8 cellular contexts compared by ENCODE assay signal in the genomic region with DNA sequence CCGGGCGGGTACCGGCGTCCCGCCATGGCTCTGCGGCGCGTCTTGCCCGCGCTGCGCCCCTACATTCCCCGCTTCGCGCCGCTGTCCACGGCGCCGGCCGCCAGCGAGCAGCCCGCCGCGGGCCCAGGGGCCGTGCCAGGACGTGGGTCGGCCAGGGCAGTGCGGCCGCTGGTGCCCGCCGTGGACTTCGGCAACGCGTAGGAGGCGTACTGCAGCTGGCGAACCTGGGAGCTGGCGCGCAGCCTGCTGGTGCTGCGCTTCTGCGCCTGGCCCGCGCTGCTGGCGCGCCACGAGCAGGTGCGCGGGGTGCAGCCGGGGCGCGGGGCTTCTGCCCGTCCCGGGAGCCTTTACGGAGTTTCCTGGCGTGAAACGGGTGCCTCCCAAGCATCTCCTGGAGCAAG. TPM values are rescaled to one million over a fixed set of nuclear protein-coding genes. Genes with fewer than 3 reads are reported as not detected.
DNase-seq lines count a peak whose midpoint lies in the region; ATAC-seq and TF ChIP-seq lines count a peak whose summit lies in the region.

No MANE protein-coding gene starts in this region.

- H3K27me3 Mint-ChIP-seq in CD4-positive, CD25-positive, alpha-beta regulatory T cell = peaks cover 11% of the 10 kb centered on the region

- H3K4me3 ChIP-seq in CD4-positive, CD25-positive, alpha-beta regulatory T cell (ENCODE audit: low read depth, low read length) = peak overlapping the region; percentile 53
- H3K4me3 ChIP-seq in cardiac muscle cell = peak overlapping the region; percentile 54
- peak overlapping the region; percentile 47 for H3K4me3 ChIP-seq in skeletal muscle cell (ENCODE audit: low read depth, low read length)

- TF ChIP-seq CTCF in VCaP (conservative IDR thresholded peaks at IDR 0.05) = no peak
- TF ChIP-seq CTCF in cardiac muscle cell (IDR thresholded peaks at IDR 0.05; ENCODE audit: low read depth, low read length) = no peak

- peaks cover 0 to 2% (median 0%) of the 10 kb centered on the region in 7 donors for H3K9me3 Mint-ChIP-seq in CD4-positive, CD25-positive, alpha-beta regulatory T cell

- no peaks in the 10 kb centered on the region for H3K9me3 ChIP-seq in CD4-positive, CD25-positive, alpha-beta regulatory T cell (ENCODE audit: control insufficient read depth in 2 of 2, low read length in 2 of 2)
- H3K9me3 ChIP-seq in cardiac muscle cell (ENCODE audit: low read depth) = no peaks in the 10 kb centered on the region

- H3K36me3 Mint-ChIP-seq in CD4-positive, CD25-positive, alpha-beta regulatory T cell = no peaks in the 10 kb centered on the region

- peaks cover 14% of the 10 kb centered on the region for H3K4me1 ChIP-seq in CD4-positive, CD25-positive, alpha-beta regulatory T cell (ENCODE audit: control insufficient read depth, insufficient read depth, low read length, poor library complexity, severe bottlenecking)
- H3K4me1 ChIP-seq in cardiac muscle cell (ENCODE audit: low read depth) = no peaks in the 10 kb centered on the region

- no peak for DNase-seq in CD4-positive, CD25-positive, alpha-beta regulatory T cell
- DNase-seq in cardiac muscle cell (ENCODE audit: low read depth in 1 of 2, low spot score in 1 of 2) = peak; percentile 40 to 58
- DNase-seq in skeletal muscle cell (ENCODE audit: low read depth) = no peak
- no peak for DNase-seq in cerebellum (ENCODE audit: low spot score)

- peaks cover 0 to 11% (median 5%) of the 10 kb centered on the region in 4 donors for H3K4me1 Mint-ChIP-seq in CD4-positive, CD25-positive, alpha-beta regulatory T cell

- H3K27me3 ChIP-seq in CD4-positive, CD25-positive, alpha-beta regulatory T cell (ENCODE audit: control insufficient read depth, insufficient read depth, low read length) = no peaks in the 10 kb centered on the region
- peaks cover 61% of the 10 kb centered on the region for H3K27me3 ChIP-seq in cardiac muscle cell

- ATAC-seq in CD4-positive, CD25-positive, alpha-beta regulatory T cell (ENCODE audit: low read depth in 2 of 2) = peak; percentile 15 to 36
- peak; percentile 24 for ATAC-seq in HG02885 (IDR thresholded peaks at IDR 0.05; ENCODE audit: poor library complexity, unreplicated experiment)
- ATAC-seq in HG03442 (IDR thresholded peaks at IDR 0.05; ENCODE audit: unreplicated experiment) = no peak
- ATAC-seq in GM18520 (IDR thresholded peaks at IDR 0.05; ENCODE audit: unreplicated experiment) = no peak

- no peak overlapping the region for H3K27ac ChIP-seq in CD4-positive, CD25-positive, alpha-beta regulatory T cell (ENCODE audit: insufficient read depth, low read length, poor library complexity, severe bottlenecking)
- peak overlapping the region; percentile 43 for H3K27ac ChIP-seq in VCaP
- no peak overlapping the region for H3K27ac ChIP-seq in cardiac muscle cell

- H3K27ac Mint-ChIP-seq in CD4-positive, CD25-positive, alpha-beta regulatory T cell = no peak overlapping the region

- H3K36me3 ChIP-seq in CD4-positive, CD25-positive, alpha-beta regulatory T cell (ENCODE audit: control insufficient read depth, insufficient read depth, low read length) = no peaks in the 10 kb centered on the region
- no peaks in the 10 kb centered on the region for H3K36me3 ChIP-seq in cardiac muscle cell

- H3K4me3 Mint-ChIP-seq in CD4-positive, CD25-positive, alpha-beta regulatory T cell = peak overlapping the region in 3 of 4 donors; percentile 33 to 85 (median 73)

RNA-seq across cellular contexts. Expression of a gene that starts 20.1 kb away (rescaled TPM):
- 28.7 TPM for total RNA-seq in CD4-positive, CD25-positive, alpha-beta regulatory T cell
- 100 to 1,000 TPM; 106 to 123 (median 114) TPM for polyA plus RNA-seq in CD4-positive, CD25-positive, alpha-beta regulatory T cell
- 89.6 and 104 TPM in 2 replicates for total RNA-seq in cardiac muscle cell
- polyA plus RNA-seq in cardiac muscle cell = 126 and 157 TPM in 2 replicates
- total RNA-seq in cerebellum = 25.3 TPM

RNA-seq across cellular contexts. Expression of a gene that starts 31.6 kb away (rescaled TPM):
- total RNA-seq in CD4-positive, CD25-positive, alpha-beta regulatory T cell = 1.3 TPM
- 1 to 10 TPM; 1.2 to 3.3 (median 1.9) TPM for polyA plus RNA-seq in CD4-positive, CD25-positive, alpha-beta regulatory T cell
- total RNA-seq in cardiac muscle cell (5.3 and 9.8 TPM in 2 replicates), cerebellum (8.0 TPM)
- 5.2 and 7.4 TPM in 2 replicates for polyA plus RNA-seq in cardiac muscle cell

Comparison
In these comparisons a context has a peak if more than half of its experiments do, and no peak if none do; other contexts are left out.
1. ATAC-seq: peak in CD4-positive, CD25-positive, alpha-beta regulatory T cell (2 of 2) and HG02885 (single experiment); none in HG03442 (single experiment) and GM18520 (single experiment).
2. DNase-seq: peak in cardiac muscle cell (2 of 2); none in CD4-positive, CD25-positive, alpha-beta regulatory T cell (0 of 3), skeletal muscle cell (single experiment) and cerebellum (single experiment).
3. Peak in every context shown above with its lines, with median percentiles within 50 percentile points of each other: H3K4me3 ChIP-seq.